Comparison of ENCODE assay signal across 2 cellular contexts in the genomic region with DNA sequence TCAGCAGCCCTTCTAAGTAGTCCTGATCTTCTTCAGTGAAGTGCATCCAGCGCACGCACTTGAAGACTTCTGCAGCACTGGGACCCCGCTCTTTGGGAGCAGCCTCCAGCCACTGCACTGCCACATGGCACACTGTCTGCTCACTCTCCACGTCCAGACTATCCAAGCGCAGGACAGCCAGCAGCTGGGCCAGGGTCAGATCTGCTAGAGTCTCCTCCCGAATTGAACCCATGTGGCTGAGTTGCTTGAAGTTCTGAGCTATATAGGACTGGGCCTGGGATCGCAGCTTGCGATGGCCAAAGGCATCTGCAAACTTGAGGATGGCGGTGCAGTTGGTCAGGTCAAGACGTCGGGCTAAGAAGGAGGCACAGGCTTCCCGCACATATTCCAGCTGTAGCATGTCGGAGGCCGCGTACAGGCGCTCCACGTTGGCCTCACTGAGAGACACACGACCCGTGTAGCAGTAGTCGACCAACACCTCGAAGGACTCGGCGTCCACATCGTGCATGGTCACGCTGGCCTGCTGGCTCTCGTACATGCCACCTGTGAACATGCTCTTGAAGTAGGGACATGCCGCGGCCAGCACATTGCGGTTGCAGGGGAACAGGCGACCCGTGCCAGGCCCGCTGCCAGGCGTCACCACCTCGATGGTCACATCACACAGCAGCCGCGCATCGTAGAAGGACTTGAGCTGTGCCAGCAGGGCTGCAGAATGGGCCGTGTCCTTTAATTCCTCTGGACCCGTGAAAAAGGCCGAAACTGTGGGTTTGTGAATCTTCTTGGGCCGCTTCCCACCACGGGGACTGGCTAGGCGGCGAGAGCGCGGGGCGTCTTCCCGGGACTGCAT.
A peak's percentile ranks its signal among the peaks of the same experiment; 100 is the strongest.
TF ChIP-seq lines count a peak whose summit lies in the region.

No MANE protein-coding gene starts in this region.

TF ChIP-seq in A549, 52 proteins besides CTCF, POLR2A, EP300 and RAD21:
- 0 out of 2 replicates have a peak, but pooled peaks have one; percentile 26 for TF ChIP-seq PHF8 (IDR thresholded peaks at IDR 0.05; ENCODE audit: borderline replicate concordance, low read depth)

TF ChIP-seq in HepG2, 621 proteins besides CTCF, POLR2A, EP300 and RAD21:
- 0 out of 2 replicates have a peak, but pooled peaks have one; percentile 8 for TF ChIP-seq ZNF546 (CRISPR knock-in tag; conservative IDR thresholded peaks at IDR 0.05)
- TF ChIP-seq RBFOX2 (IDR thresholded peaks at IDR 0.05; ENCODE audit: low read depth, low read length) = 0 out of 2 replicates have a peak, but pooled peaks have one; percentile 6
- TF ChIP-seq ZNF224 (CRISPR knock-in tag; IDR thresholded peaks at IDR 0.05) = peak; percentile 77; the same call in 1 of the 2 replicates
- TF ChIP-seq HNRNPL (IDR thresholded peaks at IDR 0.05; ENCODE audit: low read depth, low read length) = peak; percentile 59; the same call in 1 of the 2 replicates
- TF ChIP-seq, protein P1, sequence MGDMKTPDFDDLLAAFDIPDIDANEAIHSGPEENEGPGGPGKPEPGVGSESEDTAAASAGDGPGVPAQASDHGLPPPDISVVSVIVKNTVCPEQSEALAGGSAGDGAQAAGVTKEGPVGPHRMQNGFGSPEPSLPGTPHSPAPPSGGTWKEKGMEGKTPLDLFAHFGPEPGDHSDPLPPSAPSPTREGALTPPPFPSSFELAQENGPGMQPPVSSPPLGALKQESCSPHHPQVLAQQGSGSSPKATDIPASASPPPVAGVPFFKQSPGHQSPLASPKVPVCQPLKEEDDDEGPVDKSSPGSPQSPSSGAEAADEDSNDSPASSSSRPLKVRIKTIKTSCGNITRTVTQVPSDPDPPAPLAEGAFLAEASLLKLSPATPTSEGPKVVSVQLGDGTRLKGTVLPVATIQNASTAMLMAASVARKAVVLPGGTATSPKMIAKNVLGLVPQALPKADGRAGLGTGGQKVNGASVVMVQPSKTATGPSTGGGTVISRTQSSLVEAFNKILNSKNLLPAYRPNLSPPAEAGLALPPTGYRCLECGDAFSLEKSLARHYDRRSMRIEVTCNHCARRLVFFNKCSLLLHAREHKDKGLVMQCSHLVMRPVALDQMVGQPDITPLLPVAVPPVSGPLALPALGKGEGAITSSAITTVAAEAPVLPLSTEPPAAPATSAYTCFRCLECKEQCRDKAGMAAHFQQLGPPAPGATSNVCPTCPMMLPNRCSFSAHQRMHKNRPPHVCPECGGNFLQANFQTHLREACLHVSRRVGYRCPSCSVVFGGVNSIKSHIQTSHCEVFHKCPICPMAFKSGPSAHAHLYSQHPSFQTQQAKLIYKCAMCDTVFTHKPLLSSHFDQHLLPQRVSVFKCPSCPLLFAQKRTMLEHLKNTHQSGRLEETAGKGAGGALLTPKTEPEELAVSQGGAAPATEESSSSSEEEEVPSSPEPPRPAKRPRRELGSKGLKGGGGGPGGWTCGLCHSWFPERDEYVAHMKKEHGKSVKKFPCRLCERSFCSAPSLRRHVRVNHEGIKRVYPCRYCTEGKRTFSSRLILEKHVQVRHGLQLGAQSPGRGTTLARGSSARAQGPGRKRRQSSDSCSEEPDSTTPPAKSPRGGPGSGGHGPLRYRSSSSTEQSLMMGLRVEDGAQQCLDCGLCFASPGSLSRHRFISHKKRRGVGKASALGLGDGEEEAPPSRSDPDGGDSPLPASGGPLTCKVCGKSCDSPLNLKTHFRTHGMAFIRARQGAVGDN (CRISPR knock-in tag; IDR thresholded peaks at IDR 0.05) = peak; percentile 92
- TF ChIP-seq, protein P2, sequence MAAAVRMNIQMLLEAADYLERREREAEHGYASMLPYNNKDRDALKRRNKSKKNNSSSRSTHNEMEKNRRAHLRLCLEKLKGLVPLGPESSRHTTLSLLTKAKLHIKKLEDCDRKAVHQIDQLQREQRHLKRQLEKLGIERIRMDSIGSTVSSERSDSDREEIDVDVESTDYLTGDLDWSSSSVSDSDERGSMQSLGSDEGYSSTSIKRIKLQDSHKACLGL (CRISPR knock-in tag; IDR thresholded peaks at IDR 0.05) = peak; percentile 45; the same call in 1 of the 2 replicates
- peak; percentile 15; the same call in 1 of the 2 replicates for TF ChIP-seq PITX1 (CRISPR knock-in tag; IDR thresholded peaks at IDR 0.05)
- peak; percentile 43; the same call in 1 of the 2 replicates for TF ChIP-seq KDM5B (CRISPR knock-in tag; IDR thresholded peaks at IDR 0.05; ENCODE audit: borderline replicate concordance)
- TF ChIP-seq ZNF552 (CRISPR knock-in tag; IDR thresholded peaks at IDR 0.05; ENCODE audit: borderline replicate concordance) = 0 out of 2 replicates have a peak, but pooled peaks have one; percentile 6
- 0 out of 2 replicates have a peak, but pooled peaks have one; percentile 51 for TF ChIP-seq ZNF253 (CRISPR knock-in tag; IDR thresholded peaks at IDR 0.05; ENCODE audit: borderline replicate concordance)
- peak; percentile 87; the same call in 1 of the 2 replicates for TF ChIP-seq ZNF776 (CRISPR knock-in tag; IDR thresholded peaks at IDR 0.05)
- TF ChIP-seq ZNF703 (CRISPR knock-in tag; IDR thresholded peaks at IDR 0.05; ENCODE audit: borderline replicate concordance) = peak; percentile 50; the same call in 1 of the 2 replicates
- TF ChIP-seq, protein P3, sequence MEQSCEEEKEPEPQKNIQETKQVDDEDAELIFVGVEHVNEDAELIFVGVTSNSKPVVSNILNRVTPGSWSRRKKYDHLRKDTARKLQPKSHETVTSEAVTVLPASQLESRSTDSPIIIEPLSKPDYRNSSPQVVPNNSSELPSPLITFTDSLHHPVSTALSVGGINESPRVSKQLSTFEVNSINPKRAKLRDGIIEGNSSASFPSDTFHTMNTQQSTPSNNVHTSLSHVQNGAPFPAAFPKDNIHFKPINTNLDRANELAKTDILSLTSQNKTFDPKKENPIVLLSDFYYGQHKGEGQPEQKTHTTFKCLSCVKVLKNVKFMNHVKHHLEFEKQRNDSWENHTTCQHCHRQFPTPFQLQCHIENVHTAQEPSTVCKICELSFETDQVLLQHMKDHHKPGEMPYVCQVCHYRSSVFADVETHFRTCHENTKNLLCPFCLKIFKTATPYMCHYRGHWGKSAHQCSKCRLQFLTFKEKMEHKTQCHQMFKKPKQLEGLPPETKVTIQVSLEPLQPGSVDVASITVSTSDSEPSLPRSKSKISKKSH (CRISPR knock-in tag; IDR thresholded peaks at IDR 0.05; ENCODE audit: borderline replicate concordance) = peak; percentile 74
- TF ChIP-seq, protein P4, sequence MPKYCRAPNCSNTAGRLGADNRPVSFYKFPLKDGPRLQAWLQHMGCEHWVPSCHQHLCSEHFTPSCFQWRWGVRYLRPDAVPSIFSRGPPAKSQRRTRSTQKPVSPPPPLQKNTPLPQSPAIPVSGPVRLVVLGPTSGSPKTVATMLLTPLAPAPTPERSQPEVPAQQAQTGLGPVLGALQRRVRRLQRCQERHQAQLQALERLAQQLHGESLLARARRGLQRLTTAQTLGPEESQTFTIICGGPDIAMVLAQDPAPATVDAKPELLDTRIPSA (CRISPR knock-in tag; IDR thresholded peaks at IDR 0.05; ENCODE audit: borderline replicate concordance) = 0 out of 2 replicates have a peak, but pooled peaks have one; percentile 28
- peak; percentile 30; the same call in 1 of the 2 replicates for TF ChIP-seq ZNF329 (CRISPR knock-in tag; IDR thresholded peaks at IDR 0.05; ENCODE audit: low read depth)
- peak; percentile 80; the same call in 1 of the 2 replicates for TF ChIP-seq SMAD1 (CRISPR knock-in tag; IDR thresholded peaks at IDR 0.05; ENCODE audit: borderline replicate concordance, low read depth)
- TF ChIP-seq WIZ (CRISPR knock-in tag; IDR thresholded peaks at IDR 0.05) = 0 out of 2 replicates have a peak, but pooled peaks have one; percentile 55
- peak; percentile 18; the same call in 1 of the 2 replicates for TF ChIP-seq ZNF737 (CRISPR knock-in tag; IDR thresholded peaks at IDR 0.05; ENCODE audit: borderline replicate concordance)
- 0 out of 2 replicates have a peak, but pooled peaks have one; percentile 38 for TF ChIP-seq ZNF451 (CRISPR knock-in tag; IDR thresholded peaks at IDR 0.05)
- TF ChIP-seq HOXA5 (CRISPR knock-in tag; IDR thresholded peaks at IDR 0.05) = peak; percentile 9; the same call in 1 of the 2 replicates
- TF ChIP-seq AGO1 (IDR thresholded peaks at IDR 0.05; ENCODE audit: low read depth, low read length, poor library complexity, severe bottlenecking) = peak; percentile 41
- 0 out of 2 replicates have a peak, but pooled peaks have one; percentile 24 for TF ChIP-seq ZNF616 (CRISPR knock-in tag; IDR thresholded peaks at IDR 0.05; ENCODE audit: low read depth)
- 0 out of 2 replicates have a peak, but pooled peaks have one; percentile 37 for TF ChIP-seq ZNF296 (CRISPR knock-in tag; conservative IDR thresholded peaks at IDR 0.05)
- TF ChIP-seq ZHX1 (CRISPR knock-in tag; IDR thresholded peaks at IDR 0.05; ENCODE audit: low read depth) = peak; percentile 23; the same call in 1 of the 2 replicates
- 0 out of 2 replicates have a peak, but pooled peaks have one; percentile 42 for TF ChIP-seq TERF1 (CRISPR knock-in tag; IDR thresholded peaks at IDR 0.05)
- peak; percentile 45; the same call in 1 of the 2 replicates for TF ChIP-seq ZFX (CRISPR knock-in tag; IDR thresholded peaks at IDR 0.05; ENCODE audit: low read depth)
- peak; percentile 12; the same call in 1 of the 2 replicates for TF ChIP-seq ZFP82 (CRISPR knock-in tag; IDR thresholded peaks at IDR 0.05; ENCODE audit: borderline replicate concordance)
- TF ChIP-seq ZNF232 (CRISPR knock-in tag; IDR thresholded peaks at IDR 0.05; ENCODE audit: borderline replicate concordance) = 0 out of 2 replicates have a peak, but pooled peaks have one; percentile 21
- TF ChIP-seq ZNF431 (CRISPR knock-in tag; IDR thresholded peaks at IDR 0.05; ENCODE audit: borderline replicate concordance, low read depth) = 0 out of 2 replicates have a peak, but pooled peaks have one; percentile 7
- peak; percentile 63 for TF ChIP-seq ZNF883 (CRISPR knock-in tag; IDR thresholded peaks at IDR 0.05; ENCODE audit: not compliant biosample characterization)
- TF ChIP-seq EEA1 (CRISPR knock-in tag; IDR thresholded peaks at IDR 0.05; ENCODE audit: borderline replicate concordance) = peak; percentile 30; the same call in 1 of the 2 replicates
- TF ChIP-seq, protein P5, sequence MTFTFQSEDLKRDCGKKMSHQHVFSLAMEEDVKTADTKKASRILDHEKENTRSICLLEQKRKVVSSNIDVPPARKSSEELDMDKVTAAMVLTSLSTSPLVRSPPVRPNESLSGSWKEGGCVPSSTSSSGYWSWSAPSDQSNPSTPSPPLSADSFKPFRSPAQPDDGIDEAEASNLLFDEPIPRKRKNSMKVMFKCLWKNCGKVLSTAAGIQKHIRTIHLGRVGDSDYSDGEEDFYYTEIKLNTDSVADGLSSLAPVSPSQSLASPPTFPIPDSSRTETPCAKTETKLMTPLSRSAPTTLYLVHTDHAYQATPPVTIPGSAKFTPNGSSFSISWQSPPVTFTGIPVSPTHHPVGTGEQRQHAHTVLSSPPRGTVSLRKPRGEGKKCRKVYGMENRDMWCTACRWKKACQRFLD (CRISPR knock-in tag; IDR thresholded peaks at IDR 0.05; ENCODE audit: borderline replicate concordance) = 0 out of 2 replicates have a peak, but pooled peaks have one; percentile 31
TF ChIP-seq in HepG2: peak in this region for 32; not testable (repeated sequence) for 589.
